8 cellular contexts compared by ENCODE assay signal in genomic region chr1:210328746-210329488, GRCh38. TPM values are rescaled to one million over a fixed set of nuclear protein-coding genes. Genes with fewer than 3 reads are reported as not detected.
DNase-seq lines count a peak whose midpoint lies in the region; TF ChIP-seq lines count a peak whose summit lies in the region.

TSS of gene HHAT (plus strand) at chr1:210328902. CDS start at chr1:210348976, 20,074 bp downstream.

- peak within 1 kb of the TSS; percentile 71 for H3K9ac ChIP-seq in SU-DHL-6 (ENCODE audit: low read length)

- TF ChIP-seq CTCF in GM06990 (IDR thresholded peaks at IDR 0.05; ENCODE audit: insufficient read depth, low read length, poor library complexity, severe bottlenecking) (no peak), SU-DHL-6 (IDR thresholded peaks at IDR 0.05; ENCODE audit: insufficient read depth, low read length, poor library complexity, severe bottlenecking) (no peak), right atrium auricular region (IDR thresholded peaks at IDR 0.05) (peak in 1 of 2 donors; percentile 40), prostate gland (IDR thresholded peaks at IDR 0.05) (peak in 3 of 4 experiments; percentile 14 to 36 (median 23))

- no peaks in the 10 kb centered on the region for H3K9me3 ChIP-seq in HAP-1
- H3K9me3 ChIP-seq in SU-DHL-6 (ENCODE audit: insufficient read depth, low read length): no peaks in the 10 kb centered on the region
- peaks cover 0 to 14% of the 10 kb centered on the region in 2 donors for H3K9me3 ChIP-seq in right atrium auricular region
- H3K9me3 ChIP-seq in prostate gland: no peaks in the 10 kb centered on the region

- peak within 1 kb of the TSS; percentile 98 for H2AFZ ChIP-seq in SU-DHL-6 (ENCODE audit: low read depth, low read length, severe bottlenecking)

- no peaks in the 10 kb centered on the region for H3K9me2 ChIP-seq in SU-DHL-6 (replicated peaks; ENCODE audit: insufficient read depth, low read length)

- WGBS in prostate gland: under 1% methylated on average over 53 of the region's 88 CpGs

- H3F3A ChIP-seq in SU-DHL-6 (ENCODE audit: insufficient read depth): peaks cover 5% of the 10 kb centered on the region; the same call in 1 of the 2 replicates

- H4K20me1 ChIP-seq in SU-DHL-6 (ENCODE audit: low read depth, low read length): no peaks in the 10 kb centered on the region

- H3K27ac ChIP-seq in SU-DHL-6 (ENCODE audit: low read depth, low read length) (no peak within 1 kb of the TSS), angular gyrus (ENCODE audit: low read depth, low read length) (peak within 1 kb of the TSS; percentile 91), right atrium auricular region (peak within 1 kb of the TSS; percentile 88 to 94), prostate gland (peak within 1 kb of the TSS; percentile 87 to 94)

- H3K36me3 ChIP-seq in GM06990 (ENCODE audit: control insufficient read depth, insufficient read depth, low read length): no peaks in the 10 kb centered on the region
- no peaks in the 10 kb centered on the region for H3K36me3 ChIP-seq in HAP-1 (replicated peaks)
- no peaks in the 10 kb centered on the region for H3K36me3 ChIP-seq in SU-DHL-6 (ENCODE audit: low read length)
- H3K36me3 ChIP-seq in right atrium auricular region: no peaks in the 10 kb centered on the region
- H3K36me3 ChIP-seq in prostate gland: no peaks in the 10 kb centered on the region

- H3K27me3 ChIP-seq in GM06990 (replicated peaks; ENCODE audit: control insufficient read depth, insufficient read depth, low read length) (no peaks in the 10 kb centered on the region), HAP-1 (ENCODE audit: low read depth) (no peaks in the 10 kb centered on the region), SU-DHL-6 (ENCODE audit: low read length) (no peaks in the 10 kb centered on the region; the same call in 1 of the 2 replicates), right atrium auricular region (no peaks in the 10 kb centered on the region), prostate gland (replicated peaks; ENCODE audit: insufficient read depth) (no peaks in the 10 kb centered on the region)

- in situ Hi-C loops in HAP-1 (cut with MboI; ENCODE audit: low sequenced_read_pairs): no loop called here

- H3K79me2 ChIP-seq in SU-DHL-6 (ENCODE audit: insufficient read depth, low read length): no peaks in the 10 kb centered on the region

- H3K4me2 ChIP-seq in SU-DHL-6 (ENCODE audit: low read depth, low read length, poor library complexity, severe bottlenecking): peak within 1 kb of the TSS; percentile 87

- intact Hi-C loops in prostate gland (cut with DNase I): no loop called here

- peak; percentile 86 for DNase-seq in GM06990 (ENCODE audit: extremely low read depth, insufficient read length)
- peak; percentile 75 to 82 for DNase-seq in HAP-1 (ENCODE audit: low spot score in 2 of 2)
- DNase-seq in M059J (ENCODE audit: low read depth): peak; percentile 82
- peak; percentile 88 for DNase-seq in right atrium auricular region (ENCODE audit: low spot score)
- peak; percentile 74 for DNase-seq in prostate gland (ENCODE audit: low spot score)
- DNase-seq in NCI-H187 (lab: John Stamatoyannopoulos, UW): no peak

- peak within 1 kb of the TSS; percentile 85 for H3K4me3 ChIP-seq in GM06990 (replicated peaks; ENCODE audit: low read depth, low read length)
- peak within 1 kb of the TSS; percentile 58 for H3K4me3 ChIP-seq in HAP-1
- peak within 1 kb of the TSS; percentile 57 for H3K4me3 ChIP-seq in SU-DHL-6 (ENCODE audit: insufficient read depth, low read length, poor library complexity, severe bottlenecking)
- H3K4me3 ChIP-seq in right atrium auricular region: peak within 1 kb of the TSS; percentile 71 to 80
- peak within 1 kb of the TSS; percentile 52 to 58 for H3K4me3 ChIP-seq in prostate gland

- H3K4me1 ChIP-seq in HAP-1: peaks cover 5% of the 10 kb centered on the region; the same call in 1 of the 2 replicates
- peaks cover 0 to 15% of the 10 kb centered on the region in 2 donors for H3K4me1 ChIP-seq in right atrium auricular region
- H3K4me1 ChIP-seq in prostate gland (replicated peaks): no peaks in the 10 kb centered on the region

- TF ChIP-seq POLR2A in prostate gland (IDR thresholded peaks at IDR 0.05): peak; percentile 21

RNA-seq across cellular contexts. Expression of gene HHAT, which starts in this region (rescaled TPM):
- total RNA-seq in M059J (2014; rRNA removed; shearing (Covaris generic)): 4.2 and 5.2 TPM in 2 replicates
- total RNA-seq in right atrium auricular region (1 to 10 TPM; 1.6 to 2.0 TPM), prostate gland (10 to 100 TPM; 16.3 to 19.0 TPM)

Comparison
In these comparisons a context has a peak if more than half of its experiments do, and no peak if none do; other contexts are left out.
1. DNase-seq: peak in GM06990 (single experiment), HAP-1 (2 of 2), M059J (single experiment), right atrium auricular region (single experiment) and prostate gland (single experiment); none in NCI-H187 (0 of 2).
2. CTCF ChIP-seq: peak in prostate gland (3 of 4); none in GM06990 (single experiment) and SU-DHL-6 (single experiment).
3. Peak in every context shown above with its lines, with median percentiles within 50 percentile points of each other: H3K4me3 ChIP-seq.